Comparison of ENCODE assay signal across 29 cellular contexts in the genomic region with DNA sequence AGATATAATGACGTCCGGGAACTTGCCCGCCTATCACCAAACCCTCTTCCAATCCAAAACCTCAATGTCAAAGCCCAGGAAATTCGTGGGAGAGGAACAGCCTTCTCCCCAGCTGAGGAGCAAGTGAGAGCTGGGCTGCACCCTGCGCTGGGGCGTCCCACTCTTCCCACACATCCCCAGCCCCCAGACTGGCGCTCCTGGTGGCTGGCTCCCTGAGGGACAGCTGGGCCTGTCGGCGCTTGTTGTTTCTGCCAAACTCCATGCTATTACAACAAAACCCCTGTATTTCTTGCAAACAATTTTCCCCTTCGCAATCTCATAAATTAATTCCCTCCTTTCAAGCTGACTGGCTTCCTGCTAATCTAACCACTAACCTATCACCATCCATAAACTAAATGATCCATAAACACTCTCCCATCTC. TPM values are rescaled to one million over a fixed set of nuclear protein-coding genes. Genes with fewer than 3 reads are reported as not detected.
A peak's percentile ranks its signal among the peaks of the same experiment; 100 is the strongest.
DNase-seq lines count a peak whose midpoint lies in the region; ATAC-seq and TF ChIP-seq lines count a peak whose summit lies in the region.
"Had no signal": no experiment of that assay in that cellular context is flagged by ENCODE, and none has a peak within 500 bp of the region (broad histone marks: within the 10 kb centered on the region; RNA-seq: fewer than 3 reads in every experiment).

No MANE protein-coding gene starts in this region.

- ATAC-seq in RWPE2 (ENCODE audit: low read depth) (no peak), HG03045 (IDR thresholded peaks at IDR 0.05; ENCODE audit: unreplicated experiment) (no peak), foreskin keratinocyte (no peak)
- ATAC-seq: activated T-cell treated with anti-CD3 and anti-CD28 coated beads, Interleukin-2, amount 50 U/mL, for 72 hours; stimulated activated naive B cell treated with anti-CD40 and anti-IgM and Interleukin-4, amounts not matched to agents 10 μg/mL and 1 μg/mL and 100 μg/mL, for 72 hours had no signal

- POLR2A ChIA-PET in activated CD4-positive, alpha-beta memory T cell treated with anti-CD3 and anti-CD28 coated beads for 36 hours (lab: Charles Lee): no interaction called here

- H3K36me3 ChIP-seq in RWPE2 (ENCODE audit: low read depth): no peaks in the 10 kb centered on the region
- H3K36me3 ChIP-seq: brain microvascular endothelial cell, prostate gland, uterus had no signal

- no peaks in the 10 kb centered on the region for H3K9me3 Mint-ChIP-seq in activated CD4-positive, alpha-beta memory T cell treated with anti-CD3 and anti-CD28 coated beads for 36 hours
- H3K9me3 Mint-ChIP-seq: activated T-cell treated with anti-CD3 and anti-CD28 coated beads, Interleukin-2, amount 50 U/mL, for 72 hours; CD4-positive, alpha-beta memory T cell; nephron; stimulated activated naive B cell treated with anti-CD40 and anti-IgM and Interleukin-4, amounts not matched to agents 10 μg/mL and 1 μg/mL and 100 μg/mL, for 72 hours; WTC11 had no signal

- no peak for TF ChIP-seq CTCF in RWPE2 (IDR thresholded peaks at IDR 0.05; ENCODE audit: poor library complexity, severe bottlenecking)
- no peak for TF ChIP-seq CTCF in foreskin keratinocyte (conservative IDR thresholded peaks at IDR 0.05)

- CTCF ChIA-PET in activated CD4-positive, alpha-beta memory T cell treated with anti-CD3 and anti-CD28 coated beads for 36 hours (lab: Charles Lee): no interaction called here

- H3K4me3 ChIP-seq in RWPE2 (ENCODE audit: severe bottlenecking): no peak overlapping the region
- H3K4me3 ChIP-seq: A549, prostate gland, testis, uterus had no signal

- H3K4me1 Mint-ChIP-seq in activated CD4-positive, alpha-beta memory T cell treated with anti-CD3 and anti-CD28 coated beads for 36 hours (ENCODE audit: low read depth): no peaks in the 10 kb centered on the region
- H3K4me1 Mint-ChIP-seq: CD4-positive, alpha-beta memory T cell; IgD-negative memory B cell; nephron; stimulated activated naive B cell treated with anti-CD40 and anti-IgM and Interleukin-4, amounts not matched to agents 10 μg/mL and 1 μg/mL and 100 μg/mL, for 72 hours had no signal

- H3K27ac ChIP-seq in RWPE2 (ENCODE audit: poor library complexity, severe bottlenecking) (no peak overlapping the region), foreskin keratinocyte (no peak overlapping the region)
- H3K27ac ChIP-seq: A549, brain microvascular endothelial cell, prostate gland, testis, uterus had no signal

- H3K9me3 ChIP-seq in RWPE2 (ENCODE audit: severe bottlenecking): no peaks in the 10 kb centered on the region
- H3K9me3 ChIP-seq: A549, prostate gland, testis, uterus had no signal

- H3K4me3 Mint-ChIP-seq in activated CD4-positive, alpha-beta memory T cell treated with anti-CD3 and anti-CD28 coated beads for 36 hours: no peak overlapping the region
- H3K4me3 Mint-ChIP-seq: activated T-cell treated with anti-CD3 and anti-CD28 coated beads, Interleukin-2, amount 50 U/mL, for 72 hours; CD4-positive, alpha-beta memory T cell; IgD-negative memory B cell; nephron; stimulated activated naive B cell treated with anti-CD40 and anti-IgM and Interleukin-4, amounts not matched to agents 10 μg/mL and 1 μg/mL and 100 μg/mL, for 72 hours; WTC11 had no signal

- peaks cover 5% of the 10 kb centered on the region for H3K27me3 Mint-ChIP-seq in activated CD4-positive, alpha-beta memory T cell treated with anti-CD3 and anti-CD28 coated beads for 36 hours

- no peaks in the 10 kb centered on the region for H3K4me1 ChIP-seq in RWPE2 (ENCODE audit: insufficient read depth, poor library complexity, severe bottlenecking)
- no peaks in the 10 kb centered on the region for H3K4me1 ChIP-seq in foreskin keratinocyte
- H3K4me1 ChIP-seq: A549, prostate gland, testis, uterus had no signal

- DNase-seq in Ammon's horn (ENCODE audit: low spot score): peak; percentile 71
- DNase-seq in RWPE2 (ENCODE audit: low spot score): peak; percentile 18
- DNase-seq in head of caudate nucleus: peak in 40 of 42 donors; percentile 38 to 83 (median 66)
- peak; percentile 74 for DNase-seq in posterior vena cava (ENCODE audit: low spot score)
- no peak for DNase-seq in foreskin keratinocyte
- no peak for DNase-seq in NCI-H2107 (lab: John Stamatoyannopoulos, UW)
- no peak for DNase-seq in activated CD4-positive, alpha-beta memory T cell treated with anti-CD3 and anti-CD28 coated beads for 36 hours
- DNase-seq: activated CD4-positive, alpha-beta T cell treated with anti-CD3 and anti-CD28 coated beads, Interleukin-2, amount 50 U/mL, for 1 hour; activated naive CD4-positive, alpha-beta T cell treated with Interleukin-2 at 50 U/mL for 16 hours; activated T-cell treated with anti-CD3 and anti-CD28 coated beads, Interleukin-2, amount 50 U/mL, for 72 hours; AML-193; brain microvascular endothelial cell; CD4-positive, alpha-beta memory T cell; DMS153; effector CD8-positive, alpha-beta T cell; NCI-H187 treated with DMSO at 0.1 percent for 48 hours; NCI-H526 treated with DMSO at 0.1 percent for 48 hours; stimulated activated CD4-positive, alpha-beta T cell treated with anti-CD3 and anti-CD28 coated beads, Interleukin-15, amount 100 ng/mL, for 24 hours; stimulated activated naive B cell treated with anti-CD40 and anti-IgM and Interleukin-4, amounts not matched to agents 10 μg/mL and 1 μg/mL and 100 μg/mL, for 72 hours; SW 1271; T-helper 9 cell; testis; uterus had no signal

- no peaks in the 10 kb centered on the region for H3K27me3 ChIP-seq in RWPE2 (ENCODE audit: insufficient read depth, poor library complexity, severe bottlenecking)
- no peaks in the 10 kb centered on the region for H3K27me3 ChIP-seq in foreskin keratinocyte
- H3K27me3 ChIP-seq: brain microvascular endothelial cell, testis, uterus had no signal

- no peaks in the 10 kb centered on the region for H3K36me3 Mint-ChIP-seq in activated CD4-positive, alpha-beta memory T cell treated with anti-CD3 and anti-CD28 coated beads for 36 hours
- H3K36me3 Mint-ChIP-seq: CD4-positive, alpha-beta memory T cell; IgD-negative memory B cell; stimulated activated naive B cell treated with anti-CD40 and anti-IgM and Interleukin-4, amounts not matched to agents 10 μg/mL and 1 μg/mL and 100 μg/mL, for 72 hours; WTC11 had no signal

- intact Hi-C loops in head of caudate nucleus (cut with DNase I): no loop called here
- intact Hi-C loops in posterior vena cava (cut with DNase I): no loop called here
- intact Hi-C loops in activated CD4-positive, alpha-beta memory T cell treated with anti-CD3 and anti-CD28 coated beads for 36 hours (cut with micrococcal nuclease): no loop called here

- no peak overlapping the region for H3K27ac Mint-ChIP-seq in activated CD4-positive, alpha-beta memory T cell treated with anti-CD3 and anti-CD28 coated beads for 36 hours
- H3K27ac Mint-ChIP-seq: activated T-cell treated with anti-CD3 and anti-CD28 coated beads, Interleukin-2, amount 50 U/mL, for 72 hours; CD4-positive, alpha-beta memory T cell; nephron; stimulated activated naive B cell treated with anti-CD40 and anti-IgM and Interleukin-4, amounts not matched to agents 10 μg/mL and 1 μg/mL and 100 μg/mL, for 72 hours; WTC11 had no signal

RNA-seq across cellular contexts. Expression of gene GRID1, which starts 53.0 kb away (rescaled TPM):
- total RNA-seq in posterior vena cava (1 to 10 TPM; 4.4 to 5.6 TPM), foreskin keratinocyte (not detected in 2 replicates)
- not detected in 2 replicates for polyA plus RNA-seq in foreskin keratinocyte
- not detected for total RNA-seq in activated CD4-positive, alpha-beta memory T cell treated with anti-CD3 and anti-CD28 coated beads for 36 hours
- total RNA-seq: activated T-cell treated with anti-CD3 and anti-CD28 coated beads, Interleukin-2, amount 50 U/mL, for 72 hours; CD4-positive, alpha-beta memory T cell had no signal
- polyA plus RNA-seq: CD4-positive, alpha-beta memory T cell; IgD-negative memory B cell had no signal

Comparison
In these comparisons a context has a peak if more than half of its experiments do, and no peak if none do; other contexts are left out.
1. DNase-seq: peak in Ammon's horn (single experiment), RWPE2 (single experiment), head of caudate nucleus (40 of 42) and posterior vena cava (single experiment); none in foreskin keratinocyte (0 of 2), NCI-H2107 (single experiment) and activated CD4-positive, alpha-beta memory T cell treated with anti-CD3 and anti-CD28 coated beads for 36 hours (single experiment).